In the genomic region with DNA sequence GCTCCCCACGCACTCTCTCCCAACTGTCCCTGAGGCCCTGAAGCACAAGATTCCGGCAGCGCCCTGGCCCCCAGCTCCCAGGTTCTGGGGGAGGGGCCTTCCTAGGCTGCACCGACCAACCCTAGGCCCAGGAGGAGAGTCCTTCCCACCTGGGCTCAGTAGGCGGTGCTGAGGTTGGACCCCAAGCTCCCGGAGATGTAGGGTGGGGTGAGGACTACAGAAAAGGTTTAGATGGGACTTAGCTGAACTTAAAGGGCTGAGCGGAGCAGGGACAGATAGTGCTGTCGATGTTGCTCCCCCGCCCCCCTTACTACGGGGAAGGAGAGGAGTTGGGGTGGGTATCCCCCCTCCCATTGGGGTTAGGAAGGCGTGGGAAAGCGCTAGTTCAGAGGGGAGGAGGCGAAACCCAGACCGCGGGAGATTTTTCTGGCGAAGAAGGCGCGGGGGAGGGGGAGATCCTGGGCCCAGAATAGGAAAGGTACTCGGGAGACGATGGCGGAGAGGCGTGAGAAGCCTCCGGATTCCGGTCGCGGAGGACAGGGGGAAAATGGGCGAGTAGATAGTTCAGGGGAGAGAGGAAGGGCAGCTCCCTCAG, we compare ENCODE assay signal across 8 cellular contexts. TPM values are rescaled to one million over a fixed set of nuclear protein-coding genes. Genes with fewer than 3 reads are reported as not detected.
A peak's percentile ranks its signal among the peaks of the same experiment; 100 is the strongest.
DNase-seq lines count a peak whose midpoint lies in the region; ATAC-seq and TF ChIP-seq lines count a peak whose summit lies in the region.

No MANE protein-coding gene starts in this region.

- H3K4me1 ChIP-seq in MM.1S (ENCODE audit: low read length): peaks cover 46% of the 10 kb centered on the region
- peaks cover 60% of the 10 kb centered on the region for H3K4me1 ChIP-seq in vagina

- no peak for TF ChIP-seq CTCF in MM.1S (IDR thresholded peaks at IDR 0.05; ENCODE audit: low read length)
- no peak for TF ChIP-seq CTCF in epithelial cell of esophagus (IDR thresholded peaks at IDR 0.05; ENCODE audit: insufficient read depth, low read depth, low read length, missing control alignments)
- TF ChIP-seq CTCF in vagina (IDR thresholded peaks at IDR 0.05): no peak

- peak overlapping the region; percentile 70 for H3K4me2 ChIP-seq in MM.1S (ENCODE audit: low read depth, low read length)

- H3K36me3 ChIP-seq in MM.1S (replicated peaks; ENCODE audit: insufficient read depth, low read length) (peaks cover 10% of the 10 kb centered on the region; the same call in 1 of the 2 replicates), vagina (peaks cover 0 to 18% of the 10 kb centered on the region in 2 donors)

- H3K9me3 ChIP-seq in MM.1S (replicated peaks; ENCODE audit: insufficient read depth, low read length): no peaks in the 10 kb centered on the region
- H3K9me3 ChIP-seq in vagina: no peaks in the 10 kb centered on the region

- H3K27ac ChIP-seq in MM.1S (ENCODE audit: low read length): peak overlapping the region; percentile 64; the same call in 1 of the 2 replicates
- H3K27ac ChIP-seq in vagina: peak overlapping the region; percentile 100

- DNase-seq in ELR (ENCODE audit: low read depth) (peak; percentile 48), MM.1S (peak; percentile 63), epithelial cell of esophagus (ENCODE audit: low read depth) (peak; percentile 82), naive B cell (no peak), vagina (ENCODE audit: extremely low spot score in 2 of 2) (no peak)
- DNase-seq in activated CD4-positive, alpha-beta T cell treated with anti-CD3 and anti-CD28 coated beads for 48 hours: peak; percentile 28

- H3K27me3 Mint-ChIP-seq in naive B cell: no peaks in the 10 kb centered on the region

- H4K20me1 ChIP-seq in MM.1S (ENCODE audit: insufficient read depth, low read length): 0 out of 2 replicates have a peak, but pooled peaks cover 10% of the 10 kb centered on the region

- H3K9me3 Mint-ChIP-seq in naive B cell: no peaks in the 10 kb centered on the region

- peaks cover 83% of the 10 kb centered on the region for H3K79me2 ChIP-seq in MM.1S (ENCODE audit: low read length)

- H2AFZ ChIP-seq in MM.1S (ENCODE audit: low read length): 0 out of 2 replicates have a peak overlapping the region, but pooled peaks have one; percentile 1

- H3K27ac Mint-ChIP-seq in naive B cell: peak overlapping the region in 5 of 6 donors; percentile 86 to 99 (median 96)

- intact Hi-C loops in vagina (cut with DNase I): loop anchor here (10.0 kb wide), 1 partner anchor 120 kb away; no protein-coding TSS in a partner anchor

- H3K27me3 ChIP-seq in MM.1S (replicated peaks; ENCODE audit: insufficient read depth, low read length) (no peaks in the 10 kb centered on the region), vagina (no peaks in the 10 kb centered on the region)

- H3K36me3 Mint-ChIP-seq in naive B cell: peaks cover 4 to 11% of the 10 kb centered on the region in 2 donors

- H3F3A ChIP-seq in MM.1S (ENCODE audit: insufficient read depth, low read length): peaks cover 69% of the 10 kb centered on the region

- ATAC-seq in naive B cell (ENCODE audit: low read depth in 2 of 2): no peak
- no peak for ATAC-seq in HG02852 (IDR thresholded peaks at IDR 0.05; ENCODE audit: unreplicated experiment)
- ATAC-seq in HG02884 (IDR thresholded peaks at IDR 0.05; ENCODE audit: unreplicated experiment): no peak

- H3K4me1 Mint-ChIP-seq in naive B cell: peaks cover 57 to 81% (median 66%) of the 10 kb centered on the region in 3 donors

- peak overlapping the region; percentile 75 for H3K9ac ChIP-seq in MM.1S (ENCODE audit: low read length)

- peak overlapping the region; percentile 86 to 99 (median 94) for H3K4me3 Mint-ChIP-seq in naive B cell

- no peaks in the 10 kb centered on the region for H3K9me2 ChIP-seq in MM.1S (replicated peaks; ENCODE audit: insufficient read depth, low read length)

- TF ChIP-seq POLR2A in vagina (IDR thresholded peaks at IDR 0.05): no peak

- H3K4me3 ChIP-seq in MM.1S (ENCODE audit: low read length): peak overlapping the region; percentile 71
- H3K4me3 ChIP-seq in epithelial cell of esophagus (ENCODE audit: low read length): peak overlapping the region; percentile 97
- H3K4me3 ChIP-seq in vagina: peak overlapping the region; percentile 74 to 94

RNA-seq across cellular contexts. Expression of a gene that starts 4.2 kb away (rescaled TPM):
- polyA plus RNA-seq in naive B cell (ENCODE audit: low read depth in 6 of 6): 10 to 100 TPM; 17.3 to 56.0 (median 33.5) TPM
- 92.8 TPM for total RNA-seq in vagina

RNA-seq across cellular contexts. Expression of a gene that starts 11.4 kb away (rescaled TPM):
- 1,000 to 10,000 TPM in 1 of 6 donors, 100 to 1,000 TPM in 5; 711 to 1,110 (median 809) TPM for polyA plus RNA-seq in naive B cell (ENCODE audit: low read depth in 6 of 6)
- total RNA-seq in vagina: 405 TPM

RNA-seq across cellular contexts. Expression of a gene that starts 53.7 kb away (rescaled TPM):
- polyA plus RNA-seq in naive B cell (ENCODE audit: low read depth in 6 of 6): 100 to 1,000 TPM; 176 to 270 (median 203) TPM
- 81.0 TPM for total RNA-seq in vagina

Comparison
In these comparisons a context has a peak if more than half of its experiments do, and no peak if none do; other contexts are left out.
1. DNase-seq: peak in ELR (single experiment), MM.1S (single experiment), activated CD4-positive, alpha-beta T cell treated with anti-CD3 and anti-CD28 coated beads for 48 hours (single experiment) and epithelial cell of esophagus (single experiment); none in naive B cell (single experiment) and vagina (0 of 2).
2. Peak in every context shown above with its lines, with median percentiles within 50 percentile points of each other: H3K4me3 ChIP-seq.